ENCODE assay signal across 3 cellular contexts in genomic region chr22:31029276-31029675, GRCh38.
TF ChIP-seq lines count a peak whose summit lies in the region.

No MANE protein-coding gene starts in this region.

TF ChIP-seq in HepG2, 621 proteins besides CTCF, POLR2A, EP300 and RAD21:
- TF ChIP-seq ZNF317 (CRISPR knock-in tag; IDR thresholded peaks at IDR 0.05), result peak; percentile 83; the same call in 1 of the 2 replicates
- TF ChIP-seq SRSF9 (IDR thresholded peaks at IDR 0.05; ENCODE audit: borderline replicate concordance, insufficient read depth, low read depth, low read length, poor library complexity, severe bottlenecking), result no peak

TF ChIP-seq in HEK293, 187 proteins besides CTCF, POLR2A, EP300 and RAD21:
- TF ChIP-seq ZNF664 (tag by site-specific recombination; IDR thresholded peaks at IDR 0.05), result no peak
- no peak for TF ChIP-seq ZNF580 (tag by site-specific recombination; IDR thresholded peaks at IDR 0.05)
- peak; percentile 71; the same call in 1 of the 2 replicates for TF ChIP-seq ZNF677 (tag by site-specific recombination; IDR thresholded peaks at IDR 0.05)
- no peak for TF ChIP-seq ZBTB49 (tag by site-specific recombination; IDR thresholded peaks at IDR 0.05; ENCODE audit: low read depth)

TF ChIP-seq in K562, 482 proteins besides CTCF, POLR2A, EP300 and RAD21:
- TF ChIP-seq CBX5 (IDR thresholded peaks at IDR 0.05; ENCODE audit: borderline replicate concordance, low read depth) (0 out of 2 replicates have a peak, but pooled peaks have one; percentile 40), NUFIP1 (IDR thresholded peaks at IDR 0.05; ENCODE audit: partially characterized antibody) (no peak)
